21 cellular contexts compared by ENCODE assay signal in genomic region chr6:170572704-170573466, GRCh38.
"Had no signal": no experiment of that assay in that cellular context is flagged by ENCODE, and none has a peak within 500 bp of the region (broad histone marks: within the 10 kb centered on the region; RNA-seq: fewer than 3 reads in every experiment).

No MANE protein-coding gene starts in this region.

- H3K27me3 ChIP-seq: esophagus squamous epithelium, gastroesophageal sphincter, upper lobe of left lung had no signal

- H3K9me3 ChIP-seq: esophagus squamous epithelium, gastroesophageal sphincter, thoracic aorta, upper lobe of left lung had no signal

- H3K4me1 Mint-ChIP-seq: central memory CD8-positive, alpha-beta T cell; natural killer cell had no signal

- FAIRE-seq: astrocyte, islet of Langerhans had no signal

- H3K4me3 Mint-ChIP-seq: central memory CD8-positive, alpha-beta T cell; natural killer cell had no signal

- H3K27ac Mint-ChIP-seq: activated naive CD4-positive, alpha-beta T cell treated with anti-CD3 and anti-CD28 coated beads, Interleukin-2, amount 50 U/mL, for 72 hours; natural killer cell had no signal

- H3K27me3 Mint-ChIP-seq: central memory CD8-positive, alpha-beta T cell had no signal

- H3K27ac ChIP-seq: esophagus squamous epithelium, gastroesophageal sphincter, thoracic aorta, upper lobe of left lung had no signal

- H3K9me3 Mint-ChIP-seq: activated naive CD4-positive, alpha-beta T cell treated with anti-CD3 and anti-CD28 coated beads, Interleukin-2, amount 50 U/mL, for 72 hours; central memory CD8-positive, alpha-beta T cell; natural killer cell had no signal

- DNase-seq: activated CD4-positive, alpha-beta T cell treated with anti-CD3 and anti-CD28 coated beads, Interleukin-2, amount 50 U/mL, for 1 hour; effector memory CD4-positive, alpha-beta T cell; esophagus squamous epithelium; head of caudate nucleus; hypothalamus; left ventricle myocardium superior; mammary epithelial cell; midbrain; natural killer cell; retina; stimulated activated CD4-positive, alpha-beta T cell treated with anti-CD3 and anti-CD28 coated beads, Interleukin-4, amount 100 ng/mL, for 1 hour; stimulated activated naive CD4-positive, alpha-beta T cell treated with Interleukin-2 at 50 U/mL for 16 hours; T-helper 1 cell; T-helper 9 cell; upper lobe of left lung had no signal

- H3K4me1 ChIP-seq: esophagus squamous epithelium, gastroesophageal sphincter, upper lobe of left lung had no signal

- H3K4me3 ChIP-seq: esophagus squamous epithelium, gastroesophageal sphincter, thoracic aorta, upper lobe of left lung had no signal

- ATAC-seq: activated naive CD4-positive, alpha-beta T cell treated with anti-CD3 and anti-CD28 coated beads, Interleukin-2, amount 50 U/mL, for 72 hours; gastroesophageal sphincter; left ventricle myocardium superior; natural killer cell had no signal
